20 cellular contexts compared by ENCODE assay signal in the genomic region with DNA sequence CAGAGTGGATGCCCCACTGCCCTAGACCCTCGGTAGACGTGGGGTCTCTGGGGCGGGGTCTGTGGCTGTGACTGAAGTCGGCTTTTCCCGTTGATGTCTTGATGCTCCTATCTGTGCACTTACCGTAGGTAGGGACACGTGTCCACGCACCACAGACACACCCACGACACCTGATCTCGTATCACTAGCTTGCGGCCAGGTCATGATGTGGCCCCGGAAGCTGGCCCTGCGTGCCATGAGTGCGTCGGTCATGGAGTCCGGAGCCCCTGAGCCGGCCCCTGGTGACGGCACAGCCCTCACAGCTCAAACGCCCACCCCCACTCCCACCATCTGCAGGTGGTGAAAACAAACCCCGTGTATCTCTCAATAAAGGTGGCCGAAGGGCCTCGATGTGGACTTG. TPM values are rescaled to one million over a fixed set of nuclear protein-coding genes. Genes with fewer than 3 reads are reported as not detected.
DNase-seq lines count a peak whose midpoint lies in the region; ATAC-seq and TF ChIP-seq lines count a peak whose summit lies in the region.
"Had no signal": no experiment of that assay in that cellular context is flagged by ENCODE, and none has a peak within 500 bp of the region (broad histone marks: within the 10 kb centered on the region; RNA-seq: fewer than 3 reads in every experiment).

No MANE protein-coding gene starts in this region.

- peaks cover 4% of the 10 kb centered on the region for H3K9me3 Mint-ChIP-seq in mesothelial cell of epicardium
- no peaks in the 10 kb centered on the region for H3K9me3 Mint-ChIP-seq in activated T-cell treated with anti-CD3 and anti-CD28 coated beads, Interleukin-2, amount 50 U/mL, for 72 hours
- H3K9me3 Mint-ChIP-seq: GM23338 had no signal

- no peaks in the 10 kb centered on the region for H3K9me3 ChIP-seq in testis
- H3K9me3 ChIP-seq: SJSA1 had no signal

- no peaks in the 10 kb centered on the region for H3K36me3 Mint-ChIP-seq in mesothelial cell of epicardium
- no peaks in the 10 kb centered on the region for H3K36me3 Mint-ChIP-seq in activated T-cell treated with anti-CD3 and anti-CD28 coated beads, Interleukin-2, amount 50 U/mL, for 72 hours (ENCODE audit: insufficient read depth in 2 of 2)

- peak overlapping the region; percentile 65 for H3K27ac ChIP-seq in RWPE1
- peak overlapping the region; percentile 74 for H3K27ac ChIP-seq in rectal smooth muscle tissue (ENCODE audit: low read depth, low read length)
- no peak overlapping the region for H3K27ac ChIP-seq in testis
- H3K27ac ChIP-seq: 22Rv1, KMS-11, PC-9, SJSA1 had no signal

- no peak overlapping the region for H3K4me3 Mint-ChIP-seq in mesothelial cell of epicardium
- no peak overlapping the region for H3K4me3 Mint-ChIP-seq in activated T-cell treated with anti-CD3 and anti-CD28 coated beads, Interleukin-2, amount 50 U/mL, for 72 hours
- H3K4me3 Mint-ChIP-seq: GM23338 had no signal

- H3K27me3 ChIP-seq in rectal smooth muscle tissue (ENCODE audit: control insufficient read depth, insufficient read depth, low read length) (no peaks in the 10 kb centered on the region), testis (no peaks in the 10 kb centered on the region)

- no peak for TF ChIP-seq POLR2A in testis (IDR thresholded peaks at IDR 0.05)

- H3K4me1 ChIP-seq in rectal smooth muscle tissue (ENCODE audit: control insufficient read depth, insufficient read depth, low read length): peaks cover 15% of the 10 kb centered on the region
- peaks cover 6% of the 10 kb centered on the region for H3K4me1 ChIP-seq in testis
- H3K4me1 ChIP-seq: SJSA1 had no signal

- H3K27me3 Mint-ChIP-seq in mesothelial cell of epicardium (ENCODE audit: low read depth): no peaks in the 10 kb centered on the region
- H3K27me3 Mint-ChIP-seq in activated T-cell treated with anti-CD3 and anti-CD28 coated beads, Interleukin-2, amount 50 U/mL, for 72 hours (ENCODE audit: low read depth): no peaks in the 10 kb centered on the region

- ATAC-seq in GM21529 (IDR thresholded peaks at IDR 0.05; ENCODE audit: unreplicated experiment): no peak
- ATAC-seq in activated T-cell treated with anti-CD3 and anti-CD28 coated beads, Interleukin-2, amount 50 U/mL, for 72 hours (replicated peaks in 1 of 2): no peak
- ATAC-seq: GM23338 had no signal

- H3K27ac Mint-ChIP-seq in mesothelial cell of epicardium: peak overlapping the region; percentile 81
- H3K27ac Mint-ChIP-seq in activated T-cell treated with anti-CD3 and anti-CD28 coated beads, Interleukin-2, amount 50 U/mL, for 72 hours: no peak overlapping the region
- H3K27ac Mint-ChIP-seq: GM23338 had no signal

- TF ChIP-seq CTCF in RWPE1 (conservative IDR thresholded peaks at IDR 0.05; ENCODE audit: low read depth) (no peak), mesothelial cell of epicardium (IDR thresholded peaks at IDR 0.05; ENCODE audit: unreplicated experiment) (no peak), testis (IDR thresholded peaks at IDR 0.05) (no peak)

- peaks cover 55% of the 10 kb centered on the region for H3K4me1 Mint-ChIP-seq in mesothelial cell of epicardium
- no peaks in the 10 kb centered on the region for H3K4me1 Mint-ChIP-seq in activated T-cell treated with anti-CD3 and anti-CD28 coated beads, Interleukin-2, amount 50 U/mL, for 72 hours (ENCODE audit: low read depth)
- H3K4me1 Mint-ChIP-seq: GM23338 had no signal

- no peak overlapping the region for H3K4me3 ChIP-seq in rectal smooth muscle tissue (ENCODE audit: low read length)
- no peak overlapping the region for H3K4me3 ChIP-seq in testis
- H3K4me3 ChIP-seq: GM23338, PC-9, SJSA1 had no signal

- CTCF ChIA-PET in RWPE1 (lab: Yijun Ruan, JAX): interaction anchor here (0.6 to 1.2 kb wide), 2 partner anchors 29 to 74 kb away, joined by 3 to 6 read pairs; no protein-coding TSS in a partner anchor

- intact Hi-C loops in testis (cut with DNase I; ENCODE audit: low total_unique reads): no loop called here

- DNase-seq in DMS53 (lab: John Stamatoyannopoulos, UW): peak; percentile 16
- DNase-seq in DMS53 treated with DMSO at 0.1 percent for 48 hours (lab: John Stamatoyannopoulos, UW; ENCODE audit: unreplicated experiment): no peak
- no peak for DNase-seq in RWPE1 (ENCODE audit: low spot score)
- no peak for DNase-seq in mesothelial cell of epicardium (ENCODE audit: low spot score in 2 of 2, unreplicated experiment in 2 of 2)
- no peak for DNase-seq in testis
- DNase-seq in activated T-cell treated with anti-CD3 and anti-CD28 coated beads, Interleukin-2, amount 50 U/mL, for 72 hours: no peak
- DNase-seq: AML-193, GDM1, MV-4-11, NCI-H1694 treated with DMSO at 0.1 percent for 48 hours, NCI-H2107, NCI-H2227 treated with DMSO at 0.1 percent for 48 hours, NCI-H510A treated with DMSO at 0.1 percent for 48 hours, PC-9 had no signal

- H3K36me3 ChIP-seq in rectal smooth muscle tissue (ENCODE audit: control insufficient read depth, insufficient read depth, low read length) (no peaks in the 10 kb centered on the region), testis (ENCODE audit: low read depth, missing control alignments) (no peaks in the 10 kb centered on the region)
- H3K36me3 ChIP-seq: SJSA1 had no signal

- WGBS in testis, 2 donors: 90 to 96% methylated on average over 11 to 22 of the region's 22 CpGs

- POLR2A ChIA-PET in RWPE1 (lab: Yijun Ruan, JAX; ENCODE audit: low non-redundant PET): no interaction called here

- no peak overlapping the region for H3K9ac ChIP-seq in rectal smooth muscle tissue (ENCODE audit: low read length)
- H3K9ac ChIP-seq: KMS-11 had no signal

RNA-seq across cellular contexts. Expression of a gene that starts 33.9 kb away (rescaled TPM):
- total RNA-seq in mesothelial cell of epicardium: 18.4 to 20.8 TPM (median 20.4 TPM) in 3 replicates
- 10 to 100 TPM; 52.5 to 56.7 TPM for total RNA-seq in testis
- 98.3 TPM for polyA plus RNA-seq in testis (ENCODE audit: insufficient read depth, low read depth, low replicate concordance)
- total RNA-seq in activated T-cell treated with anti-CD3 and anti-CD28 coated beads, Interleukin-2, amount 50 U/mL, for 72 hours: 10 to 100 TPM; 14.1 to 14.7 TPM

RNA-seq across cellular contexts. Expression of a gene that starts 42.3 kb away (rescaled TPM):
- total RNA-seq in mesothelial cell of epicardium (56.2 to 58.4 TPM (median 56.5 TPM) in 3 replicates), testis (10 to 100 TPM; 46.6 to 57.0 TPM)
- 23.7 TPM for polyA plus RNA-seq in testis (ENCODE audit: insufficient read depth, low read depth, low replicate concordance)
- total RNA-seq in activated T-cell treated with anti-CD3 and anti-CD28 coated beads, Interleukin-2, amount 50 U/mL, for 72 hours: 10 to 100 TPM; 42.9 to 44.9 TPM

RNA-seq across cellular contexts. Expression of a gene that starts 53.7 kb away (rescaled TPM):
- total RNA-seq in mesothelial cell of epicardium (0.36 to 0.71 TPM (median 0.54 TPM) in 3 replicates), testis (1 to 10 TPM in 1 of 2 donors, under 1 TPM in 1; 0.81 to 1.3 TPM)
- polyA plus RNA-seq in testis (ENCODE audit: insufficient read depth, low read depth, low replicate concordance): 0.41 TPM
- not detected for total RNA-seq in activated T-cell treated with anti-CD3 and anti-CD28 coated beads, Interleukin-2, amount 50 U/mL, for 72 hours
- total RNA-seq: SJSA1 had no signal

RNA-seq across cellular contexts. Expression of a gene that starts 54.5 kb away (rescaled TPM):
- total RNA-seq in mesothelial cell of epicardium (573 to 576 TPM (median 576 TPM) in 3 replicates), testis (10 to 100 TPM; 19.1 to 50.6 TPM)
- 21.3 TPM for polyA plus RNA-seq in testis (ENCODE audit: insufficient read depth, low read depth, low replicate concordance)
- under 1 TPM; 0.31 to 0.46 TPM for total RNA-seq in activated T-cell treated with anti-CD3 and anti-CD28 coated beads, Interleukin-2, amount 50 U/mL, for 72 hours
- total RNA-seq: SJSA1 had no signal

Comparison
In these comparisons a context has a peak if more than half of its experiments do, and no peak if none do; other contexts are left out.
1. H3K27ac ChIP-seq: peak in RWPE1 (single experiment) and rectal smooth muscle tissue (single experiment); none in testis (0 of 2).